23 cellular contexts compared by ENCODE assay signal in the genomic region with DNA sequence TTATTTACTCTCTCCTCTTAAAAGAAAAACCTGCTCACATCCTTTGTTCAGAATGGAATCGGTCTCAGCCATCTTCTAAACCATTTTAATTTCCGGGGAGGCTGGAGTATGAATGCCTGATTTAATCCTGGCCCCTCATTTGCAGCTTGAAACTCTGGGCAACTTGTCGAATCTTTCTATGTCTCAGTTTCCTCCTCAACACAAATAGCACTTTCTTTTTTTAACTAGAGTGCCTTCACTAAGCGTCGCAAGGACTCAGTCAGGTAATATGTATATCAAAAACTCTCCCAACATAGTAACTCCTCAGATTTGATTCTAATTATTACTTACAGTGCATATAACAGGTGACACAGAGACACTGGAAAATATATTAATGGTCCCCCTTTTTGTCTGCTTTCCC. TPM values are rescaled to one million over a fixed set of nuclear protein-coding genes. Genes with fewer than 3 reads are reported as not detected.
DNase-seq lines count a peak whose midpoint lies in the region; FAIRE-seq and TF ChIP-seq lines count a peak whose summit lies in the region.
"Had no signal": no experiment of that assay in that cellular context is flagged by ENCODE, and none has a peak within 500 bp of the region (broad histone marks: within the 10 kb centered on the region; RNA-seq: fewer than 3 reads in every experiment).

No MANE protein-coding gene starts in this region.

- H3K36me3 ChIP-seq in OCI-LY3 (replicated peaks; ENCODE audit: low read depth, low read length) (peaks cover 59% of the 10 kb centered on the region), spleen (peaks cover 0 to 83% (median 52%) of the 10 kb centered on the region in 6 donors)
- H3K36me3 ChIP-seq: ovary had no signal

- WGBS in spleen, 5 donors, result 64 to 83% (median 74%) methylated on average over 5 of the region's 5 CpGs

- no peak overlapping the region for H2AFZ ChIP-seq in OCI-LY3 (ENCODE audit: low read depth, low read length)

- peak; percentile 43 for FAIRE-seq in GM12891 (lab: Jason Lieb, UNC)
- FAIRE-seq: TTC549 had no signal

- peaks cover 18% of the 10 kb centered on the region for H4K20me1 ChIP-seq in OCI-LY3 (ENCODE audit: insufficient read depth, low read length)

- no peak for DNase-seq in GM12891 (ENCODE audit: insufficient read length, low spot score)
- DNase-seq in dorsolateral prefrontal cortex, result no peak
- peak; percentile 6 for DNase-seq in superior temporal gyrus (ENCODE audit: extremely low spot score)
- DNase-seq in spleen, result no peak
- DNase-seq in occipital lobe (lab: John Stamatoyannopoulos, UW), result no peak
- no peak for DNase-seq in SKM-1 (lab: John Stamatoyannopoulos, UW; ENCODE audit: unreplicated experiment)
- DNase-seq: activated CD4-positive, alpha-beta T cell treated with anti-CD3 and anti-CD28 coated beads for 36 hours; activated effector memory CD4-positive, alpha-beta T cell treated with anti-CD3 and anti-CD28 coated beads, Interleukin-2, amount 50 U/mL, for 16 hours; amygdala; effector CD8-positive, alpha-beta T cell; esophagus squamous epithelium; kidney glomerular epithelial cell; mesendoderm; naive thymus-derived CD8-positive, alpha-beta T cell; NCI-H1105 treated with DMSO at 0.1 percent for 48 hours; NK-92 treated with Interleukin-12 subunit alpha and Interleukin-12 subunit beta, amount 100 ng/mL, for 24 hours; ovary; RPMI8226; stimulated activated naive CD8-positive, alpha-beta T cell treated with anti-CD3 and anti-CD28 coated beads, Interleukin-15, Interleukin-2, amounts not matched to agents 100 U/mL and 50 U/mL, for 24 hours; SW 1271 had no signal

- H3K27ac ChIP-seq in OCI-LY3 (ENCODE audit: low read length), result no peak overlapping the region
- H3K27ac ChIP-seq in dorsolateral prefrontal cortex, result peak overlapping the region in 32 of 59 donors; percentile 1 to 84 (median 38)
- peak overlapping the region in 2 of 8 donors; percentile 12 to 26 for H3K27ac ChIP-seq in spleen
- H3K27ac ChIP-seq: ovary had no signal

- intact Hi-C loops in dorsolateral prefrontal cortex (cut with DNase I), result no loop called here
- intact Hi-C loops in spleen (cut with DNase I; ENCODE audit: low total_unique reads), result no loop called here

- TF ChIP-seq CTCF in OCI-LY3 (IDR thresholded peaks at IDR 0.05; ENCODE audit: low read depth, low read length), result no peak
- TF ChIP-seq CTCF in dorsolateral prefrontal cortex (IDR thresholded peaks at IDR 0.05 in 54 of 56, conservative IDR thresholded peaks at IDR 0.05 in 2 of 56; ENCODE audit: low read depth in 1 of 56, partially characterized antibody in 56 of 56), result no peak
- TF ChIP-seq CTCF in spleen (IDR thresholded peaks at IDR 0.05 in 8 of 11, conservative IDR thresholded peaks at IDR 0.05 in 3 of 11), result no peak

- TF ChIP-seq POLR2A in GM12891 (IDR thresholded peaks at IDR 0.05; ENCODE audit: low read depth, low read length) (no peak), spleen (IDR thresholded peaks at IDR 0.05) (no peak)

- H3K27me3 ChIP-seq in OCI-LY3 (ENCODE audit: low read depth, low read length) (no peaks in the 10 kb centered on the region), dorsolateral prefrontal cortex (no peaks in the 10 kb centered on the region), spleen (replicated peaks in 1 of 7) (no peaks in the 10 kb centered on the region)
- H3K27me3 ChIP-seq: esophagus squamous epithelium, ovary, tibial nerve had no signal

- H3K79me2 ChIP-seq in OCI-LY3 (ENCODE audit: low read length), result peaks cover 77% of the 10 kb centered on the region

- H3K9me3 ChIP-seq in OCI-LY3 (ENCODE audit: insufficient read depth, low read length) (no peaks in the 10 kb centered on the region), spleen (no peaks in the 10 kb centered on the region)
- H3K9me3 ChIP-seq: esophagus squamous epithelium, ovary, tibial nerve had no signal

- peak overlapping the region; percentile 7; the same call in 1 of the 2 replicates for H3K9ac ChIP-seq in OCI-LY3 (ENCODE audit: low read length)

- H3K4me3 ChIP-seq in OCI-LY3 (ENCODE audit: low read length) (no peak overlapping the region), dorsolateral prefrontal cortex (no peak overlapping the region), spleen (no peak overlapping the region)
- H3K4me3 ChIP-seq: esophagus squamous epithelium, ovary, tibial nerve had no signal

- H3K4me1 ChIP-seq in OCI-LY3 (ENCODE audit: low read length) (peaks cover 88% of the 10 kb centered on the region), spleen (peaks cover 30 to 98% (median 60%) of the 10 kb centered on the region in 6 donors)

- peak overlapping the region; percentile 68 for H3K4me2 ChIP-seq in OCI-LY3 (ENCODE audit: low read length)

TF ChIP-seq in GM12891, 5 proteins besides CTCF, POLR2A, EP300 and RAD21:
- TF ChIP-seq PAX5 (IDR thresholded peaks at IDR 0.05; ENCODE audit: insufficient read depth, low read length, severe bottlenecking) (no peak), POLR2AphosphoS5 (IDR thresholded peaks at IDR 0.05; ENCODE audit: low read depth, low read length) (no peak), POU2F2 (IDR thresholded peaks at IDR 0.05; ENCODE audit: low read depth, low read length) (no peak), TAF1 (IDR thresholded peaks at IDR 0.05; ENCODE audit: low read depth, low read length) (no peak), SPI1 (IDR thresholded peaks at IDR 0.05; ENCODE audit: low read depth, low read length) (no peak)

RNA-seq across cellular contexts. Expression of a gene that starts 18.5 kb away (rescaled TPM):
- 38.7 TPM for polyA plus RNA-seq in GM12891 (2012; ENCODE audit: low read depth, missing spikeins)
- 100 to 1,000 TPM in 118 of 120 experiments, 10 to 100 TPM in 2; 90.3 to 278 (median 166) TPM for total RNA-seq in dorsolateral prefrontal cortex
- total RNA-seq in spleen, result 10 to 100 TPM; 44.5 to 59.5 (median 49.1) TPM
- polyA plus RNA-seq in spleen, result 10 to 100 TPM; 22.3 to 53.7 (median 25.1) TPM
- total RNA-seq in occipital lobe, result 143 TPM

RNA-seq across cellular contexts. Expression of a gene that starts 55.9 kb away (rescaled TPM):
- 31.7 TPM for polyA plus RNA-seq in GM12891 (2012; ENCODE audit: low read depth, missing spikeins)
- 10 to 100 TPM; 16.0 to 38.5 (median 26.0) TPM for total RNA-seq in dorsolateral prefrontal cortex
- 100 to 1,000 TPM in 1 of 7 donors, 10 to 100 TPM in 6; 42.7 to 104 (median 64.0) TPM for total RNA-seq in spleen
- 10 to 100 TPM; 28.3 to 43.4 (median 36.6) TPM for polyA plus RNA-seq in spleen
- 12.3 TPM for total RNA-seq in occipital lobe
